ENCODE assay signal across 9 cellular contexts in the genomic region with DNA sequence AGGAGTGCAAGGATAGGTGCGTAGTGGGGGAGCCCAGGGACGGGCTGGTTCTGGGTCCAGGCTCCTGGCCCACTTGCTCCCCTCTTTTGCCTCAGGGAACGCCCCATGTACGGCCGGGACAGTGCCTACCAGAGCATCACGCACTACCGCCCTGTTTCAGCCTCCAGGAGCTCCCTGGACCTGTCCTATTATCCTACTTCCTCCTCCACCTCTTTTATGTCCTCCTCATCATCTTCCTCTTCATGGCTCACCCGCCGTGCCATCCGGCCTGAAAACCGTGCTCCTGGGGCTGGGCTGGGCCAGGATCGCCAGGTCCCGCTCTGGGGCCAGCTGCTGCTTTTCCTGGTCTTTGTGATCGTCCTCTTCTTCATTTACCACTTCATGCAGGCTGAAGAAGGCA. TPM values are rescaled to one million over a fixed set of nuclear protein-coding genes. Genes with fewer than 3 reads are reported as not detected.
A peak's percentile ranks its signal among the peaks of the same experiment; 100 is the strongest.
DNase-seq lines count a peak whose midpoint lies in the region; ATAC-seq and TF ChIP-seq lines count a peak whose summit lies in the region.
"Had no signal": no experiment of that assay in that cellular context is flagged by ENCODE, and none has a peak within 500 bp of the region (broad histone marks: within the 10 kb centered on the region; RNA-seq: fewer than 3 reads in every experiment).

No MANE protein-coding gene starts in this region.

- TF ChIP-seq CTCF in H9 (conservative IDR thresholded peaks at IDR 0.05) (no peak), WTC11 (IDR thresholded peaks at IDR 0.05) (no peak), gastroesophageal sphincter (IDR thresholded peaks at IDR 0.05) (no peak)

- H3K18ac ChIP-seq in H9 (ENCODE audit: insufficient read length, low read depth, low read length) = no peak overlapping the region

- no peaks in the 10 kb centered on the region for H3K79me1 ChIP-seq in H9 (ENCODE audit: insufficient read depth, low read depth, low read length, poor library complexity, severe bottlenecking)

- peaks cover 9% of the 10 kb centered on the region for H3K23me2 ChIP-seq in H9 (ENCODE audit: insufficient read length, low read depth, low read length, poor library complexity, severe bottlenecking)

- H3K36me3 Mint-ChIP-seq in H9 (ENCODE audit: insufficient read depth in 1 of 3, low read depth in 3 of 3) = peaks cover 15 to 29% (median 22%) of the 10 kb centered on the region in 3 experiments
- H3K36me3 Mint-ChIP-seq in WTC11 = peaks cover 9% of the 10 kb centered on the region

- H2BK5ac ChIP-seq in H9 (ENCODE audit: insufficient read length, low read length) = no peak overlapping the region

- H4K91ac ChIP-seq in H9 (ENCODE audit: insufficient read length, low read depth, low read length) = no peak overlapping the region

- no CpG with 5 or more reads among the region's 14 CpGs for WGBS in H9 (ENCODE audit: extremely low coverage, insufficient read length, low lambda C conversion rate)
- WGBS in gastroesophageal sphincter (ENCODE audit: low coverage in 1 of 2), 2 donors = 69 to 72% methylated on average over 5 to 13 of the region's 14 CpGs

- CTCF ChIA-PET in WTC11 (lab: Charles Lee) = no interaction called here

- no peak overlapping the region for H3K4ac ChIP-seq in H9 (ENCODE audit: low read depth, low read length)

- no peaks in the 10 kb centered on the region for H4K20me1 ChIP-seq in H9 (ENCODE audit: control insufficient read depth, insufficient read depth, insufficient read length)

- no peak overlapping the region for H2BK15ac ChIP-seq in H9 (ENCODE audit: low read depth, low read length)

- H3K4me3 ChIP-seq in gastroesophageal sphincter = peak overlapping the region in 1 of 2 donors; percentile 81
- H3K4me3 ChIP-seq in skeletal muscle tissue (ENCODE audit: low read length in 3 of 3) = peak overlapping the region in 2 of 3 donors; percentile 73 to 79
- H3K4me3 ChIP-seq in MG63 = no peak overlapping the region; the same call in 1 of the 2 replicates

- H3K79me2 ChIP-seq in H9 (ENCODE audit: insufficient read depth, low read length) = no peaks in the 10 kb centered on the region; the same call in 1 of the 2 replicates

- no peak overlapping the region for H2AFZ ChIP-seq in H9 (ENCODE audit: low read length)

- H3K4me1 ChIP-seq in H9 (ENCODE audit: insufficient read depth, low read length) = no peaks in the 10 kb centered on the region; the same call in 1 of the 2 replicates
- H3K4me1 ChIP-seq in gastroesophageal sphincter = peaks cover 0 to 58% (median 8%) of the 10 kb centered on the region in 3 donors
- peaks cover 12 to 23% (median 16%) of the 10 kb centered on the region in 3 donors for H3K4me1 ChIP-seq in skeletal muscle tissue (ENCODE audit: control insufficient read depth in 3 of 3, insufficient read depth in 3 of 3, low read length in 3 of 3)

- no peak overlapping the region for H2BK20ac ChIP-seq in H9 (ENCODE audit: low read depth, low read length, poor library complexity, severe bottlenecking)

- TF ChIP-seq POLR2A in gastroesophageal sphincter (IDR thresholded peaks at IDR 0.05) = no peak

- H3K4me1 Mint-ChIP-seq in H9 = peaks cover 17 to 42% of the 10 kb centered on the region in 2 experiments
- peaks cover 26% of the 10 kb centered on the region for H3K4me1 Mint-ChIP-seq in WTC11

- no peak for TF ChIP-seq EP300 in gastroesophageal sphincter (IDR thresholded peaks at IDR 0.05)

- H3K4me2 ChIP-seq in H9 (ENCODE audit: insufficient read depth, insufficient read length, low read length) = peak overlapping the region; percentile 77

- no peak overlapping the region for H3K23ac ChIP-seq in H9 (ENCODE audit: insufficient read length, low read depth, low read length)

- no peak overlapping the region for H2BK120ac ChIP-seq in H9 (ENCODE audit: low read depth, low read length, poor library complexity, severe bottlenecking)

- no peak overlapping the region for H2BK12ac ChIP-seq in H9 (ENCODE audit: insufficient read length, low read depth, low read length)

- peak overlapping the region; percentile 79 to 89 for H3K4me3 Mint-ChIP-seq in H9
- H3K4me3 Mint-ChIP-seq in WTC11 = peak overlapping the region; percentile 85

- H3K27ac ChIP-seq in H9 (ENCODE audit: insufficient read length, low read depth, low read length) (peak overlapping the region; percentile 0), gastroesophageal sphincter (peak overlapping the region; percentile 97 to 100 (median 98)), skeletal muscle tissue (ENCODE audit: low read depth, low read length) (no peak overlapping the region)

- H3K56ac ChIP-seq in H9 (ENCODE audit: insufficient read length, low read depth, low read length) = no peak overlapping the region

- no peak overlapping the region for H4K5ac ChIP-seq in H9 (ENCODE audit: insufficient read length, low read depth, low read length)

- no peak overlapping the region for H3K9ac ChIP-seq in H9 (ENCODE audit: extremely low read depth, insufficient read length, low read length)
- H3K9ac ChIP-seq in skeletal muscle tissue (ENCODE audit: low read depth in 1 of 3, low read length in 3 of 3) = peak overlapping the region in 2 of 3 donors; percentile 79 to 97

- H3K9me3 Mint-ChIP-seq in H9 (peaks cover 48 to 55% of the 10 kb centered on the region in 2 experiments), WTC11 (no peaks in the 10 kb centered on the region)

- H3K27ac Mint-ChIP-seq in H9 = peak overlapping the region; percentile 96 to 100 (median 97); a peak in 6 of 7 replicates
- peak overlapping the region; percentile 100 for H3K27ac Mint-ChIP-seq in WTC11

- H3K27me3 Mint-ChIP-seq in H9 (ENCODE audit: low read depth) (peaks cover 2% of the 10 kb centered on the region; the same call in 1 of the 2 replicates), WTC11 (ENCODE audit: low read depth) (peaks cover 5% of the 10 kb centered on the region; the same call in 1 of the 2 replicates)

- ATAC-seq in WTC11 = no peak
- no peak for ATAC-seq in gastroesophageal sphincter
- no peak for ATAC-seq in GM19397 (IDR thresholded peaks at IDR 0.05; ENCODE audit: unreplicated experiment)

- H3K14ac ChIP-seq in H9 (ENCODE audit: insufficient read depth, low read length) = no peak overlapping the region

- H3T11ph ChIP-seq in H9 (ENCODE audit: low read length) = no peak overlapping the region

- no peak overlapping the region for H2AK5ac ChIP-seq in H9 (ENCODE audit: insufficient read length, low read length)

- DNase-seq in H9 (no peak), WTC11 (ENCODE audit: low spot score) (no peak), NCI-H446 treated with DMSO at 0.1 percent for 48 hours (lab: John Stamatoyannopoulos, UW) (no peak), NCI-H69 (lab: John Stamatoyannopoulos, UW) (no peak), MG63 (no peak)
- DNase-seq: aorta had no signal

- H3K27me3 ChIP-seq in H9 (ENCODE audit: insufficient read depth, low read length) (no peaks in the 10 kb centered on the region), gastroesophageal sphincter (no peaks in the 10 kb centered on the region), skeletal muscle tissue (ENCODE audit: control insufficient read depth in 3 of 3, insufficient read depth in 3 of 3, low read length in 3 of 3) (no peaks in the 10 kb centered on the region), MG63 (no peaks in the 10 kb centered on the region)

- H3K9me3 ChIP-seq in H9 (ENCODE audit: control insufficient read depth, low read depth, low read length) (peaks cover 14% of the 10 kb centered on the region), gastroesophageal sphincter (no peaks in the 10 kb centered on the region), skeletal muscle tissue (ENCODE audit: control insufficient read depth in 3 of 3, low read length in 3 of 3) (no peaks in the 10 kb centered on the region), MG63 (no peaks in the 10 kb centered on the region)

- H3K36me3 ChIP-seq in gastroesophageal sphincter = peaks cover 0 to 5% of the 10 kb centered on the region in 2 donors
- peaks cover 0 to 4% (median 3%) of the 10 kb centered on the region in 3 donors for H3K36me3 ChIP-seq in skeletal muscle tissue (ENCODE audit: control insufficient read depth in 3 of 3, insufficient read depth in 3 of 3, low read length in 3 of 3)
- H3K36me3 ChIP-seq in MG63 = peaks cover 3% of the 10 kb centered on the region

- POLR2A ChIA-PET in WTC11 (lab: Charles Lee) = interaction anchor here (0.6 to 3.3 kb wide), 3 partner anchors 10 to 574 kb away, joined by 5 to 13 read pairs (median 8); no protein-coding TSS in a partner anchor

- no peak overlapping the region for H4K8ac ChIP-seq in H9 (replicated peaks; ENCODE audit: insufficient read length, low read depth, low read length)

RNA-seq across cellular contexts. Expression of a gene that starts 1.7 kb away (rescaled TPM):
- total RNA-seq in H9 (2021) (113 and 115 TPM in 2 replicates), WTC11 (2021) (69.8 to 78.3 TPM (median 72.7 TPM) in 3 replicates), gastroesophageal sphincter (10 to 100 TPM; 41.0 to 58.6 (median 50.6) TPM), skeletal muscle tissue (10.4 TPM)
- 48.7 and 62.4 TPM in 2 replicates for total RNA-seq in MG63 (2014; rRNA removed; shearing (Covaris generic); ENCODE audit: low replicate concordance)

RNA-seq across cellular contexts. Expression of a gene that starts 6.4 kb away (rescaled TPM):
- total RNA-seq in H9 (2021) (946 and 957 TPM in 2 replicates), WTC11 (2021) (914 to 1,017 TPM (median 992 TPM) in 3 replicates), gastroesophageal sphincter (over 10,000 TPM in 1 of 4 donors, 1,000 to 10,000 TPM in 3; 7,815 to 15,318 (median 8,757) TPM), skeletal muscle tissue (331 TPM)
- total RNA-seq in MG63 (2014; rRNA removed; shearing (Covaris generic); ENCODE audit: low replicate concordance) = 1,037 and 1,563 TPM in 2 replicates

RNA-seq across cellular contexts. Expression of a gene that starts 17.4 kb away (rescaled TPM):
- 2,110 and 2,124 TPM in 2 replicates for total RNA-seq in H9 (2021)
- 2,241 to 2,474 TPM (median 2,438 TPM) in 3 replicates for total RNA-seq in WTC11 (2021)
- total RNA-seq in gastroesophageal sphincter = 1,000 to 10,000 TPM; 3,970 to 7,427 (median 5,392) TPM
- 4,963 TPM for total RNA-seq in skeletal muscle tissue
- 2,393 and 3,736 TPM in 2 replicates for total RNA-seq in MG63 (2014; rRNA removed; shearing (Covaris generic); ENCODE audit: low replicate concordance)

RNA-seq across cellular contexts. Expression of a gene that starts 28.3 kb away (rescaled TPM):
- 14.2 and 14.5 TPM in 2 replicates for total RNA-seq in H9 (2021)
- 16.2 to 21.6 TPM (median 21.2 TPM) in 3 replicates for total RNA-seq in WTC11 (2021)
- total RNA-seq in gastroesophageal sphincter = 10 to 100 TPM; 11.1 to 29.3 (median 22.3) TPM
- total RNA-seq in skeletal muscle tissue = 47.0 TPM
- total RNA-seq in MG63 (2014; rRNA removed; shearing (Covaris generic); ENCODE audit: low replicate concordance) = 20.0 and 21.9 TPM in 2 replicates

RNA-seq across cellular contexts. Expression of a gene that starts 30.6 kb away (rescaled TPM):
- total RNA-seq in H9 (2021) (24.7 and 25.5 TPM in 2 replicates), WTC11 (2021) (43.5 to 48.6 TPM (median 44.5 TPM) in 3 replicates), gastroesophageal sphincter (10 to 100 TPM; 11.7 to 54.5 (median 24.4) TPM), skeletal muscle tissue (7.3 TPM)
- 15.1 and 16.2 TPM in 2 replicates for total RNA-seq in MG63 (2014; rRNA removed; shearing (Covaris generic); ENCODE audit: low replicate concordance)
